ENCODE assay signal across 8 cellular contexts in genomic region chr12:98179151-98179550, GRCh38.
"Had no signal": no experiment of that assay in that cellular context is flagged by ENCODE, and none has a peak within 500 bp of the region (broad histone marks: within the 10 kb centered on the region; RNA-seq: fewer than 3 reads in every experiment).

No MANE protein-coding gene starts in this region.

- H3K36me3 ChIP-seq: HAP-1 had no signal

- DNase-seq: GM23248, GOT3, H7, HFFc6 had no signal

- H3K9me3 ChIP-seq: HAP-1 had no signal

- ATAC-seq: HCT116, HepG2 had no signal

- H3K27ac ChIP-seq: GM23248, HL-60 had no signal

- H3K4me3 ChIP-seq: GM23248, HAP-1 had no signal

- H3K4me1 ChIP-seq: HAP-1 had no signal
